In the genomic region with DNA sequence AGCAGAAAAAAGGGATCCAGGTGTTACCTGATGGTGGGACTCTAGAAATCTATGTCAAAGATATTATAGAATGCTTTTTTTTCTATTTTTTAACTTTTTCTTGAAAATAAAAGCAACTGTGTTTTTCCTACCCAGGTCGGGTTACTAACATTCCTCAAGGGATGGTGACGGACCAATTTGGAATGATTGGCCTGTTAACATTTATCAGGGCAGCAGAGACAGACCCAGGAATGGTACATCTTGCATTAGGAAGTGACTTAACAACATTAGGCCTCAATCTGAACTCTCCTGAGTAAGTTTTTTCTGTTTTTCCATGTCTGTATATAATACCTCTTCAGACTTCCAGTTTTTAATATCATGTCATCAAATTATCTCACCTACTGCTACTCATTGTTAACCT, we compare ENCODE assay signal across 21 cellular contexts. TPM values are rescaled to one million over a fixed set of nuclear protein-coding genes. Genes with fewer than 3 reads are reported as not detected.
A peak's percentile ranks its signal among the peaks of the same experiment; 100 is the strongest.
DNase-seq lines count a peak whose midpoint lies in the region; ATAC-seq, FAIRE-seq and TF ChIP-seq lines count a peak whose summit lies in the region.
"Had no signal": no experiment of that assay in that cellular context is flagged by ENCODE, and none has a peak within 500 bp of the region (broad histone marks: within the 10 kb centered on the region; RNA-seq: fewer than 3 reads in every experiment).

No MANE protein-coding gene starts in this region.

- no peak overlapping the region for H3K4me3 ChIP-seq in K562
- no peak overlapping the region for H3K4me3 ChIP-seq in Caco-2 (ENCODE audit: low read depth, low read length)
- no peak overlapping the region for H3K4me3 ChIP-seq in A673 (ENCODE audit: low read depth, low read length, poor library complexity, severe bottlenecking)
- H3K4me3 ChIP-seq in WERI-Rb-1 (ENCODE audit: low read depth, low read length): no peak overlapping the region
- H3K4me3 ChIP-seq: BLaER1 had no signal

- H3K4me1 ChIP-seq in K562 (replicated peaks in 1 of 2; ENCODE audit: control insufficient read depth in 2 of 2, insufficient read depth in 2 of 2, low read length in 2 of 2): no peaks in the 10 kb centered on the region
- no peaks in the 10 kb centered on the region for H3K4me1 ChIP-seq in Caco-2
- peaks cover under 1% of the 10 kb centered on the region for H3K4me1 ChIP-seq in A673 (ENCODE audit: insufficient read depth, low read length, poor library complexity, severe bottlenecking)

- no peaks in the 10 kb centered on the region for H3K9me1 ChIP-seq in K562 (ENCODE audit: control insufficient read depth, insufficient read depth, low read length)

- H3K9ac ChIP-seq in K562 (ENCODE audit: insufficient read depth in 1 of 2, low read depth in 2 of 2, low read length in 2 of 2): no peak overlapping the region
- H3K9ac ChIP-seq: BLaER1 had no signal

- peak overlapping the region; percentile 5 for H3K27ac Mint-ChIP-seq in activated CD8-positive, alpha-beta T cell treated with anti-CD3 and anti-CD28 coated beads for 36 hours
- no peak overlapping the region for H3K27ac Mint-ChIP-seq in activated CD8-positive, alpha-beta T cell treated with anti-CD3 and anti-CD28 coated beads, Interleukin-2, amount 10 ng/mL, durations not matched to agents 7 days and 5 days
- no peak overlapping the region for H3K27ac Mint-ChIP-seq in Caco-2 (ENCODE audit: unreplicated experiment)

- no peaks in the 10 kb centered on the region for H3K9me3 ChIP-seq in K562 (replicated peaks; ENCODE audit: control insufficient read depth, insufficient read depth, low read depth, low read length)
- H3K9me3 ChIP-seq in Caco-2: no peaks in the 10 kb centered on the region
- H3K9me3 ChIP-seq in A673 (ENCODE audit: low read depth, low read length, poor library complexity, severe bottlenecking): no peaks in the 10 kb centered on the region
- no peaks in the 10 kb centered on the region for H3K9me3 ChIP-seq in WERI-Rb-1 (ENCODE audit: severe bottlenecking)
- H3K9me3 ChIP-seq: BLaER1 had no signal

- no peak for ATAC-seq in activated CD8-positive, alpha-beta T cell treated with anti-CD3 and anti-CD28 coated beads for 36 hours
- ATAC-seq in activated CD8-positive, alpha-beta T cell treated with anti-CD3 and anti-CD28 coated beads, Interleukin-2, amount 10 ng/mL, durations not matched to agents 7 days and 5 days: no peak
- no peak for ATAC-seq in K562
- ATAC-seq: HCT116 had no signal

- CTCF ChIA-PET in activated CD8-positive, alpha-beta T cell treated with anti-CD3 and anti-CD28 coated beads for 36 hours (lab: Charles Lee): no interaction called here
- CTCF ChIA-PET in activated CD8-positive, alpha-beta T cell treated with anti-CD3 and anti-CD28 coated beads, Interleukin-2, amount 10 ng/mL, durations not matched to agents 7 days and 5 days (lab: Charles Lee): no interaction called here
- CTCF ChIA-PET in K562 (lab: Yijun Ruan, JAX; ENCODE audit: low intra/inter-chr PET ratio) (no interaction called here), Caco-2 (lab: Charles Lee) (no interaction called here), A673 (lab: Charles Lee) (no interaction called here)

- no peaks in the 10 kb centered on the region for H3K27me3 Mint-ChIP-seq in activated CD8-positive, alpha-beta T cell treated with anti-CD3 and anti-CD28 coated beads for 36 hours
- H3K27me3 Mint-ChIP-seq in activated CD8-positive, alpha-beta T cell treated with anti-CD3 and anti-CD28 coated beads, Interleukin-2, amount 10 ng/mL, durations not matched to agents 7 days and 5 days (ENCODE audit: low read depth): no peaks in the 10 kb centered on the region
- H3K27me3 Mint-ChIP-seq in Caco-2 (ENCODE audit: insufficient read depth, unreplicated experiment): no peaks in the 10 kb centered on the region
- H3K27me3 Mint-ChIP-seq: CD4-positive, alpha-beta memory T cell had no signal

- in situ Hi-C loops in K562 (cut with MboI): no loop called here

- intact Hi-C loops in activated CD8-positive, alpha-beta T cell treated with anti-CD3 and anti-CD28 coated beads for 36 hours (cut with micrococcal nuclease): no loop called here
- intact Hi-C loops in K562 (cut with micrococcal nuclease) (no loop called here), Caco-2 (cut with micrococcal nuclease; ENCODE audit: unreplicated experiment) (no loop called here), A673 (cut with micrococcal nuclease; ENCODE audit: unreplicated experiment) (no loop called here)

- H2AFZ ChIP-seq in K562 (ENCODE audit: low read depth, low read length): no peak overlapping the region

- no peaks in the 10 kb centered on the region for H3K9me3 Mint-ChIP-seq in activated CD8-positive, alpha-beta T cell treated with anti-CD3 and anti-CD28 coated beads for 36 hours
- H3K9me3 Mint-ChIP-seq in activated CD8-positive, alpha-beta T cell treated with anti-CD3 and anti-CD28 coated beads, Interleukin-2, amount 10 ng/mL, durations not matched to agents 7 days and 5 days (ENCODE audit: insufficient read depth): no peaks in the 10 kb centered on the region
- H3K9me3 Mint-ChIP-seq in Caco-2 (ENCODE audit: unreplicated experiment): no peaks in the 10 kb centered on the region
- H3K9me3 Mint-ChIP-seq: CD4-positive, alpha-beta memory T cell had no signal

- no peaks in the 10 kb centered on the region for H4K20me1 ChIP-seq in K562 (replicated peaks; ENCODE audit: control insufficient read depth, insufficient read depth, low read length)

- peaks cover 77% of the 10 kb centered on the region for H3K36me3 ChIP-seq in K562 (ENCODE audit: control insufficient read depth, insufficient read depth, low read length)
- no peaks in the 10 kb centered on the region; the same call in 1 of the 2 replicates for H3K36me3 ChIP-seq in Caco-2 (ENCODE audit: control insufficient read depth, insufficient read depth, low read length)
- peaks cover 62% of the 10 kb centered on the region for H3K36me3 ChIP-seq in A673 (ENCODE audit: insufficient read depth, low read length, poor library complexity, severe bottlenecking)
- peaks cover 53% of the 10 kb centered on the region for H3K36me3 ChIP-seq in WERI-Rb-1

- H3K27me3 ChIP-seq in K562 (ENCODE audit: control insufficient read depth in 2 of 2, insufficient read depth in 2 of 2, low read length in 2 of 2): no peaks in the 10 kb centered on the region
- no peaks in the 10 kb centered on the region for H3K27me3 ChIP-seq in Caco-2 (replicated peaks; ENCODE audit: control insufficient read depth, insufficient read depth, low read length)
- H3K27me3 ChIP-seq in A673 (replicated peaks; ENCODE audit: insufficient read depth, low read depth, low read length, poor library complexity): no peaks in the 10 kb centered on the region
- no peaks in the 10 kb centered on the region for H3K27me3 ChIP-seq in WERI-Rb-1 (ENCODE audit: insufficient read depth, low read depth, severe bottlenecking)
- H3K27me3 ChIP-seq: BLaER1 had no signal

- H3K27ac ChIP-seq in K562 (ENCODE audit: extremely low read depth, low read depth, low read length) (no peak overlapping the region), A673 (ENCODE audit: low read depth, low read length, poor library complexity, severe bottlenecking) (no peak overlapping the region), WERI-Rb-1 (no peak overlapping the region)
- H3K27ac ChIP-seq: BLaER1 had no signal

- no peak overlapping the region for H3K4me2 ChIP-seq in K562 (ENCODE audit: insufficient read depth, low read length)
- H3K4me2 ChIP-seq: BLaER1 had no signal

- H3K79me2 ChIP-seq in K562 (ENCODE audit: control insufficient read depth, insufficient read depth, low read length): no peaks in the 10 kb centered on the region

- peak; percentile 23 for FAIRE-seq in K562 (lab: Jason Lieb, UNC)
- FAIRE-seq: GM12891, GM19239 had no signal

- no peak for DNase-seq in activated CD8-positive, alpha-beta T cell treated with anti-CD3 and anti-CD28 coated beads for 36 hours
- no peak for DNase-seq in activated CD8-positive, alpha-beta T cell treated with anti-CD3 and anti-CD28 coated beads, Interleukin-2, amount 10 ng/mL, durations not matched to agents 7 days and 5 days
- DNase-seq in K562 (ENCODE audit: extremely low read depth in 1 of 4, low spot score in 3 of 4) (no peak), myocyte (ENCODE audit: low read depth) (peak; percentile 5), Caco-2 (no peak), A673 (ENCODE audit: low spot score) (no peak), WERI-Rb-1 (no peak)
- DNase-seq: Calu3; CD4-positive, alpha-beta memory T cell; KBM-7; NCI-H1694 treated with DMSO at 0.1 percent for 48 hours; NCI-H2107; NCI-H226; NCI-H524; NCI-H82; OCI-M1; Right ventricle myocardium superior had no signal

- TF ChIP-seq RAD21 in K562 (CRISPR knock-in tag; conservative IDR thresholded peaks at IDR 0.05 in 1 of 2, IDR thresholded peaks at IDR 0.05 in 1 of 2): no peak

- H3K4me1 Mint-ChIP-seq in activated CD8-positive, alpha-beta T cell treated with anti-CD3 and anti-CD28 coated beads for 36 hours (ENCODE audit: low read depth): peaks cover 3% of the 10 kb centered on the region
- H3K4me1 Mint-ChIP-seq in activated CD8-positive, alpha-beta T cell treated with anti-CD3 and anti-CD28 coated beads, Interleukin-2, amount 10 ng/mL, durations not matched to agents 7 days and 5 days (ENCODE audit: low read depth): no peaks in the 10 kb centered on the region
- H3K4me1 Mint-ChIP-seq in Caco-2 (ENCODE audit: low read depth, unreplicated experiment): no peaks in the 10 kb centered on the region

- BruUV-seq in K562 (replicated peaks; lab: Mats Ljungman, UMichigan) (no TSS peak), Caco-2 (replicated peaks; lab: Mats Ljungman, UMichigan) (no TSS peak), A673 (replicated peaks; lab: Mats Ljungman, UMichigan) (no TSS peak)

- no peak for TF ChIP-seq CTCF in activated CD8-positive, alpha-beta T cell treated with anti-CD3 and anti-CD28 coated beads for 36 hours (IDR thresholded peaks at IDR 0.05)
- TF ChIP-seq CTCF in K562 (IDR thresholded peaks at IDR 0.05 in 2 of 3, conservative IDR thresholded peaks at IDR 0.05 in 1 of 3; ENCODE audit: insufficient read depth in 2 of 3, low read depth in 1 of 3, low read length in 3 of 3) (no peak), Caco-2 (IDR thresholded peaks at IDR 0.05; ENCODE audit: insufficient read depth in 1 of 2, low read depth in 1 of 2, low read length in 1 of 2, severe bottlenecking in 1 of 2, unreplicated experiment in 1 of 2) (no peak), A673 (conservative IDR thresholded peaks at IDR 0.05; ENCODE audit: low read depth, low read length) (no peak), WERI-Rb-1 (IDR thresholded peaks at IDR 0.05; ENCODE audit: low read depth, low read length) (no peak)

- WGBS in K562 (ENCODE audit: insufficient coverage, low coverage, missing lambda C conversion rate): 91% methylated on average over 2 of the region's 2 CpGs

- POLR2A ChIA-PET in activated CD8-positive, alpha-beta T cell treated with anti-CD3 and anti-CD28 coated beads for 36 hours (lab: Charles Lee): no interaction called here
- POLR2A ChIA-PET in activated CD8-positive, alpha-beta T cell treated with anti-CD3 and anti-CD28 coated beads, Interleukin-2, amount 10 ng/mL, durations not matched to agents 7 days and 5 days (lab: Charles Lee): no interaction called here
- POLR2A ChIA-PET in K562 (lab: Yijun Ruan, JAX): no interaction called here
- POLR2A ChIA-PET in Caco-2 (lab: Charles Lee): no interaction called here
- POLR2A ChIA-PET in A673 (lab: Charles Lee; ENCODE audit: low non-redundant PET): no interaction called here

- H3K36me3 Mint-ChIP-seq in activated CD8-positive, alpha-beta T cell treated with anti-CD3 and anti-CD28 coated beads for 36 hours (ENCODE audit: low read depth): peaks cover 47% of the 10 kb centered on the region
- H3K36me3 Mint-ChIP-seq in activated CD8-positive, alpha-beta T cell treated with anti-CD3 and anti-CD28 coated beads, Interleukin-2, amount 10 ng/mL, durations not matched to agents 7 days and 5 days (ENCODE audit: low read depth): peaks cover 51% of the 10 kb centered on the region
- peaks cover 40% of the 10 kb centered on the region for H3K36me3 Mint-ChIP-seq in Caco-2 (ENCODE audit: insufficient read depth, unreplicated experiment)

- no peak overlapping the region for H3K4me3 Mint-ChIP-seq in activated CD8-positive, alpha-beta T cell treated with anti-CD3 and anti-CD28 coated beads for 36 hours
- H3K4me3 Mint-ChIP-seq in activated CD8-positive, alpha-beta T cell treated with anti-CD3 and anti-CD28 coated beads, Interleukin-2, amount 10 ng/mL, durations not matched to agents 7 days and 5 days: no peak overlapping the region
- H3K4me3 Mint-ChIP-seq in Caco-2 (ENCODE audit: unreplicated experiment): no peak overlapping the region

- TF ChIP-seq EP300 in K562 (IDR thresholded peaks at IDR 0.05; ENCODE audit: low read length): no peak

- no peak for TF ChIP-seq POLR2A in K562 (conservative IDR thresholded peaks at IDR 0.05)

RNA-seq across cellular contexts. Expression of gene KCNMB4, which starts 27.6 kb away (rescaled TPM):
- total RNA-seq in activated CD8-positive, alpha-beta T cell treated with anti-CD3 and anti-CD28 coated beads for 36 hours: 1 to 10 TPM; 1.0 to 1.3 TPM
- under 1 TPM; 0.34 to 0.60 TPM for total RNA-seq in activated CD8-positive, alpha-beta T cell treated with anti-CD3 and anti-CD28 coated beads, Interleukin-2, amount 10 ng/mL, durations not matched to agents 7 days and 5 days
- total RNA-seq in K562 (2011; cell fraction: chromatin; rRNA removed; ENCODE audit: low replicate concordance): 0.05 TPM in 1 of 2 replicates, not detected in the other
- total RNA-seq in K562 (2011; cell fraction: nucleolus; rRNA removed): not detected in 2 replicates
- total RNA-seq in K562 (2011; cell fraction: nucleoplasm; rRNA removed): not detected in 2 replicates
- total RNA-seq in K562 (2014; rRNA removed) (0.05 TPM in 1 of 2 replicates, not detected in the other), K562 (2014; rRNA removed; fragmentation: Illumina TruSeq; extraction: Trizol) (0.06 TPM in 1 of 2 replicates, not detected in the other), K562 (2015; rRNA removed; fragmentation: Illumina TruSeq; extraction: Trizol) (0.14 and 0.23 TPM in 2 replicates), K562 (2021) (0.07 and 0.11 TPM in 2 replicates), myocyte (1.6 TPM in 2 replicates), Caco-2 (2022) (0.23 TPM in 1 of 2 replicates, not detected in the other), A673 (2021) (1.9 and 2.3 TPM in 2 replicates)
- polyA plus RNA-seq in K562 (2011; rRNA removed) (0.08 and 0.34 TPM in 2 replicates), K562 (2014; fragmentation: Illumina TruSeq; extraction: Trizol) (0.04 and 0.06 TPM in 2 replicates), K562 (2014; fragmentation: Nextera tagmentation; extraction: Ambion mirVana) (under 1 TPM; 0.01 TPM), K562 (2014; rRNA removed) (0.11 TPM in 1 of 2 replicates, not detected in the other)
- 0.06 and 0.25 TPM in 2 replicates for polyA plus RNA-seq in K562 (2011; cell fraction: cytosol; rRNA removed)
- polyA plus RNA-seq in K562 (2011; cell fraction: nucleus; rRNA removed): 0.11 TPM in 2 replicates
- 0.07 and 0.15 TPM in 2 replicates for polyA plus RNA-seq in K562 (2012)
- 0.07 and 0.24 TPM in 2 replicates for polyA minus RNA-seq in K562 (2011; rRNA and poly(A)+ RNA removed)
- not detected in 2 replicates for polyA minus RNA-seq in K562 (2011; cell fraction: cytosol; rRNA and poly(A)+ RNA removed)
- polyA minus RNA-seq in K562 (2011; cell fraction: nucleus; rRNA and poly(A)+ RNA removed): 0.11 TPM in 1 of 2 replicates, not detected in the other
- polyA plus RNA-seq in myocyte (2012): 4.2 TPM
